Comparison of ENCODE assay signal across 21 cellular contexts in genomic region chr6:82553863-82554531, GRCh38.
"Had no signal": no experiment of that assay in that cellular context is flagged by ENCODE, and none has a peak within 500 bp of the region (broad histone marks: within the 10 kb centered on the region; RNA-seq: fewer than 3 reads in every experiment).

No MANE protein-coding gene starts in this region.

- H3K9me3 ChIP-seq: ascending aorta, SJSA1 had no signal

- H3K4me3 ChIP-seq: ascending aorta, cardiac muscle cell, SJSA1 had no signal

- DNase-seq: activated CD4-positive, alpha-beta T cell treated with anti-CD3 and anti-CD28 coated beads for 48 hours; activated CD4-positive, alpha-beta T cell treated with anti-CD3 and anti-CD28 coated beads, Interleukin-2, amount 50 U/mL, for 4 hours; activated CD4-positive, CD25-positive, alpha-beta regulatory T cell treated with anti-CD3 and anti-CD28 coated beads, Interleukin-2, amount 50 U/mL, for 72 hours; activated CD8-positive, alpha-beta memory T cell treated with anti-CD3 and anti-CD28 coated beads, Interleukin-2, amount 50 U/mL, for 48 hours; activated CD8-positive, alpha-beta T cell treated with anti-CD3 and anti-CD28 coated beads, Interleukin-2, amount 10 ng/mL, durations not matched to agents 7 days and 5 days; activated T-cell treated with anti-CD3 and anti-CD28 coated beads, Interleukin-2, amount 50 U/mL, for 1 hour; amniotic stem cell; Kasumi-1; NCI-H1105 treated with DMSO at 0.1 percent for 48 hours; NCI-H1436 treated with DMSO at 0.1 percent for 48 hours; NCI-H187; NCI-H2081; NCI-H510A treated with DMSO at 0.1 percent for 48 hours; PC-3; SHP77; T-helper 17 cell; T-helper 9 cell had no signal

- H3K27me3 ChIP-seq: ascending aorta, cardiac muscle cell, SJSA1 had no signal

- ATAC-seq: activated CD8-positive, alpha-beta T cell treated with anti-CD3 and anti-CD28 coated beads, Interleukin-2, amount 10 ng/mL, durations not matched to agents 7 days and 5 days; PC-3; T-helper 17 cell; WTC11 had no signal

- H3K36me3 ChIP-seq: ascending aorta, cardiac muscle cell, SJSA1 had no signal

- H3K4me1 ChIP-seq: ascending aorta, SJSA1 had no signal

- H3K27ac ChIP-seq: ascending aorta, cardiac muscle cell, SJSA1 had no signal
